In genomic region chr4:87097075-87097474, GRCh38 we compare ENCODE assay signal across 17 cellular contexts.
DNase-seq lines count a peak whose midpoint lies in the region; ATAC-seq and TF ChIP-seq lines count a peak whose summit lies in the region.
"Had no signal": no experiment of that assay in that cellular context is flagged by ENCODE, and none has a peak within 500 bp of the region (broad histone marks: within the 10 kb centered on the region; RNA-seq: fewer than 3 reads in every experiment).

No MANE protein-coding gene starts in this region.

- H3K9me3 ChIP-seq in mucosa of descending colon = no peaks in the 10 kb centered on the region
- H3K9me3 ChIP-seq: breast epithelium, heart right ventricle, sigmoid colon, SJCRH30 had no signal

- intact Hi-C loops in mucosa of descending colon (cut with DNase I, micrococcal nuclease) = loop anchor here in 1 of 2 donors (10.0 kb wide), 1 partner anchor 172 kb away; no protein-coding TSS in a partner anchor

- ATAC-seq in central memory CD8-positive, alpha-beta T cell (replicated peaks; ENCODE audit: extremely low read depth, poor library complexity, severe bottlenecking) = no peak
- ATAC-seq in mucosa of descending colon (peak; percentile 77), HG02870 (IDR thresholded peaks at IDR 0.05; ENCODE audit: unreplicated experiment) (no peak), HG03565 (IDR thresholded peaks at IDR 0.05; ENCODE audit: unreplicated experiment) (no peak)
- ATAC-seq: activated CD4-positive, CD25-positive, alpha-beta regulatory T cell treated with anti-CD3 and anti-CD28 coated beads, Interleukin-2, amount 50 U/mL, for 24 hours had no signal

- TF ChIP-seq CTCF in mucosa of descending colon (IDR thresholded peaks at IDR 0.05) = no peak
- no peak for TF ChIP-seq CTCF in GM10266 (IDR thresholded peaks at IDR 0.05; ENCODE audit: control insufficient read depth, insufficient read depth, low read depth, missing control alignments)

- no peak overlapping the region for H3K4me3 Mint-ChIP-seq in central memory CD8-positive, alpha-beta T cell

- no peaks in the 10 kb centered on the region for H3K9me3 Mint-ChIP-seq in central memory CD8-positive, alpha-beta T cell

- peak; percentile 22 for DNase-seq in stimulated activated CD4-positive, alpha-beta T cell treated with anti-CD3 and anti-CD28 coated beads, Interleukin-1b, Interleukin-23, amount 100 ng/mL, for 48 hours
- no peak for DNase-seq in stimulated activated CD4-positive, alpha-beta T cell treated with anti-CD3 and anti-CD28 coated beads, Interleukin-12 subunit alpha, Interleukin-12 subunit beta, amount 100 ng/mL, for 4 hours
- no peak for DNase-seq in central memory CD8-positive, alpha-beta T cell (ENCODE audit: low spot score in 2 of 2)
- DNase-seq in mucosa of descending colon = no peak
- no peak for DNase-seq in GM10266 (ENCODE audit: extremely low spot score)
- no peak for DNase-seq in NCI-H510A (lab: John Stamatoyannopoulos, UW)
- DNase-seq: heart right ventricle; kidney glomerular epithelial cell; NCI-H187 treated with DMSO at 0.1 percent for 48 hours; NCI-H524 treated with DMSO at 0.1 percent for 48 hours; sigmoid colon; SJCRH30; stimulated activated CD4-positive, alpha-beta T cell treated with anti-CD3 and anti-CD28 coated beads, Interleukin-2, amount 100 ng/mL, for 48 hours had no signal

- peaks cover 42% of the 10 kb centered on the region for H3K4me1 Mint-ChIP-seq in central memory CD8-positive, alpha-beta T cell

- H3K36me3 ChIP-seq in mucosa of descending colon (ENCODE audit: low read depth) = no peaks in the 10 kb centered on the region
- H3K36me3 ChIP-seq: breast epithelium, SJCRH30 had no signal

- no peak overlapping the region for H3K4me3 ChIP-seq in mucosa of descending colon
- H3K4me3 ChIP-seq: breast epithelium, heart right ventricle, sigmoid colon, SJCRH30 had no signal

- peak overlapping the region; percentile 26 for H3K27ac Mint-ChIP-seq in central memory CD8-positive, alpha-beta T cell (ENCODE audit: low read depth)

- no peaks in the 10 kb centered on the region for H3K27me3 Mint-ChIP-seq in central memory CD8-positive, alpha-beta T cell

- peaks cover 9% of the 10 kb centered on the region for H3K36me3 Mint-ChIP-seq in central memory CD8-positive, alpha-beta T cell (ENCODE audit: insufficient read depth)

- peaks cover 4% of the 10 kb centered on the region for H3K4me1 ChIP-seq in mucosa of descending colon (ENCODE audit: low read depth)
- H3K4me1 ChIP-seq: SJCRH30 had no signal
